In genomic region chr5:178429541-178430186, GRCh38 we compare ENCODE assay signal across 1 cellular context.
TF ChIP-seq lines count a peak whose summit lies in the region.

No MANE protein-coding gene starts in this region.

TF ChIP-seq in HEK293, 187 proteins besides CTCF, POLR2A, EP300 and RAD21 (continued from another document):
- no peak for TF ChIP-seq HIC1 (tag by site-specific recombination; IDR thresholded peaks at IDR 0.05)
TF ChIP-seq in HEK293: peak in this region for 1.
